ENCODE assay signal across 28 cellular contexts in genomic region chr3:60102154-60102553, GRCh38.
DNase-seq lines count a peak whose midpoint lies in the region; ATAC-seq, FAIRE-seq and TF ChIP-seq lines count a peak whose summit lies in the region.
"Had no signal": no experiment of that assay in that cellular context is flagged by ENCODE, and none has a peak within 500 bp of the region (broad histone marks: within the 10 kb centered on the region; RNA-seq: fewer than 3 reads in every experiment).

No MANE protein-coding gene starts in this region.

- H3K27me3 ChIP-seq in small intestine (ENCODE audit: control insufficient read depth in 2 of 2, insufficient read depth in 2 of 2, low read length in 2 of 2): no peaks in the 10 kb centered on the region
- H3K27me3 ChIP-seq: BLaER1 treated with 17β-estradiol and CSF1 and Interleukin-3, amounts not matched to agents 10 nM and 100 nM had no signal

- peaks cover 17% of the 10 kb centered on the region for H3K4me1 ChIP-seq in mucosa of descending colon (ENCODE audit: low read depth)
- peaks cover 0 to 4% of the 10 kb centered on the region in 2 donors for H3K4me1 ChIP-seq in small intestine (ENCODE audit: control insufficient read depth in 2 of 2, insufficient read depth in 1 of 2, low read depth in 1 of 2, low read length in 1 of 2)

- no peaks in the 10 kb centered on the region for H3K36me3 Mint-ChIP-seq in activated CD4-positive, alpha-beta memory T cell treated with anti-CD3 and anti-CD28 coated beads, Interleukin-2, amount 10 ng/mL, durations not matched to agents 7 days and 5 days (ENCODE audit: low read depth)
- H3K36me3 Mint-ChIP-seq: CD8-positive, alpha-beta T cell had no signal

- no peak overlapping the region for H3K4me3 Mint-ChIP-seq in activated CD4-positive, alpha-beta memory T cell treated with anti-CD3 and anti-CD28 coated beads, Interleukin-2, amount 10 ng/mL, durations not matched to agents 7 days and 5 days
- H3K4me3 Mint-ChIP-seq: B cell; CD4-positive, alpha-beta T cell; CD8-positive, alpha-beta T cell had no signal

- H3K27ac ChIP-seq in small intestine (ENCODE audit: low read depth in 1 of 2, low read length in 1 of 2): no peak overlapping the region
- H3K27ac ChIP-seq: BLaER1 treated with 17β-estradiol and CSF1 and Interleukin-3, amounts not matched to agents 10 nM and 100 nM; C4-2B had no signal

- FAIRE-seq in small intestine (lab: Jason Lieb, UNC): no peak
- FAIRE-seq: A204.1, D721Med, GM12878, GM12892, GM18507 had no signal

- POLR2A ChIA-PET in activated CD4-positive, alpha-beta memory T cell treated with anti-CD3 and anti-CD28 coated beads, Interleukin-2, amount 10 ng/mL, durations not matched to agents 7 days and 5 days (lab: Charles Lee): no interaction called here

- DNase-seq in left colon (peak in 1 of 2 donors; percentile 5), mucosa of descending colon (peak in 1 of 3 donors; percentile 9), small intestine (peak; percentile 63), AML-193 (lab: John Stamatoyannopoulos, UW) (no peak), T-helper 1 cell (no peak)
- DNase-seq in activated CD4-positive, alpha-beta memory T cell treated with anti-CD3 and anti-CD28 coated beads, Interleukin-2, amount 10 ng/mL, durations not matched to agents 7 days and 5 days: no peak
- DNase-seq in stimulated activated CD8-positive, alpha-beta memory T cell treated with anti-CD3 and anti-CD28 coated beads, Interleukin-4, amount 100 ng/mL, for 48 hours: no peak
- DNase-seq: 8988T; ACHN; Caco-2; Calu3; CD4-positive, alpha-beta T cell; CD8-positive, alpha-beta T cell; DMS 273 treated with DMSO at 0.1 percent for 48 hours; DMS153; DMS53; DMS79; DND-41; EL; GDM1 had no signal

- CTCF ChIA-PET in activated CD4-positive, alpha-beta memory T cell treated with anti-CD3 and anti-CD28 coated beads, Interleukin-2, amount 10 ng/mL, durations not matched to agents 7 days and 5 days (lab: Charles Lee): no interaction called here

- H3K4me3 ChIP-seq in mucosa of descending colon: no peak overlapping the region
- H3K4me3 ChIP-seq in small intestine (ENCODE audit: low read depth in 1 of 2, low read length in 2 of 2): no peak overlapping the region
- H3K4me3 ChIP-seq: BLaER1 treated with 17β-estradiol and CSF1 and Interleukin-3, amounts not matched to agents 10 nM and 100 nM; GM12878 had no signal

- no peaks in the 10 kb centered on the region for H3K27me3 Mint-ChIP-seq in activated CD4-positive, alpha-beta memory T cell treated with anti-CD3 and anti-CD28 coated beads, Interleukin-2, amount 10 ng/mL, durations not matched to agents 7 days and 5 days
- H3K27me3 Mint-ChIP-seq: B cell; CD4-positive, alpha-beta T cell had no signal

- peak; percentile 84 for ATAC-seq in left colon
- ATAC-seq in mucosa of descending colon: peak; percentile 62
- ATAC-seq: CD8-positive, alpha-beta T cell; GM12878 had no signal

- intact Hi-C loops in left colon (cut with DNase I, micrococcal nuclease): no loop called here
- intact Hi-C loops in mucosa of descending colon (cut with DNase I, micrococcal nuclease): no loop called here

- H3K27ac Mint-ChIP-seq in activated CD4-positive, alpha-beta memory T cell treated with anti-CD3 and anti-CD28 coated beads, Interleukin-2, amount 10 ng/mL, durations not matched to agents 7 days and 5 days: no peak overlapping the region
- H3K27ac Mint-ChIP-seq: B cell; CD4-positive, alpha-beta T cell; CD8-positive, alpha-beta T cell had no signal

- no peaks in the 10 kb centered on the region for H3K9me3 Mint-ChIP-seq in activated CD4-positive, alpha-beta memory T cell treated with anti-CD3 and anti-CD28 coated beads, Interleukin-2, amount 10 ng/mL, durations not matched to agents 7 days and 5 days
- H3K9me3 Mint-ChIP-seq: CD4-positive, alpha-beta T cell; CD8-positive, alpha-beta T cell had no signal

- H3K36me3 ChIP-seq in mucosa of descending colon (ENCODE audit: low read depth) (no peaks in the 10 kb centered on the region), small intestine (ENCODE audit: control insufficient read depth in 2 of 2, insufficient read depth in 2 of 2, low read length in 2 of 2) (no peaks in the 10 kb centered on the region)
- H3K36me3 ChIP-seq: BLaER1 treated with 17β-estradiol and CSF1 and Interleukin-3, amounts not matched to agents 10 nM and 100 nM had no signal

- H3K9me3 ChIP-seq in mucosa of descending colon (no peaks in the 10 kb centered on the region), small intestine (ENCODE audit: control insufficient read depth, low read depth) (no peaks in the 10 kb centered on the region)
- H3K9me3 ChIP-seq: Caco-2 had no signal

- H3K4me1 Mint-ChIP-seq in activated CD4-positive, alpha-beta memory T cell treated with anti-CD3 and anti-CD28 coated beads, Interleukin-2, amount 10 ng/mL, durations not matched to agents 7 days and 5 days: peaks cover 11% of the 10 kb centered on the region

- TF ChIP-seq CTCF in mucosa of descending colon (IDR thresholded peaks at IDR 0.05): no peak

- 25 to 67% (median 54%) methylated on average over 4 of the region's 4 CpGs for WGBS in small intestine, 3 donors
